In genomic region chr17:16285646-16286008, GRCh38 we compare ENCODE assay signal across 9 cellular contexts.
A peak's percentile ranks its signal among the peaks of the same experiment; 100 is the strongest.
DNase-seq lines count a peak whose midpoint lies in the region; ATAC-seq and TF ChIP-seq lines count a peak whose summit lies in the region.
"Had no signal": no experiment of that assay in that cellular context is flagged by ENCODE, and none has a peak within 500 bp of the region (broad histone marks: within the 10 kb centered on the region; RNA-seq: fewer than 3 reads in every experiment).

No MANE protein-coding gene starts in this region.

- H3K36me3 Mint-ChIP-seq in activated T-cell treated with anti-CD3 and anti-CD28 coated beads, Interleukin-2, amount 50 U/mL, for 24 hours (ENCODE audit: low read depth): peaks cover 40% of the 10 kb centered on the region

- peak overlapping the region; percentile 98 to 100 for H3K27ac ChIP-seq in ascending aorta
- H3K27ac ChIP-seq in lower lobe of right lung: peak overlapping the region; percentile 92
- H3K27ac ChIP-seq in tibial nerve: peak overlapping the region; percentile 68 to 96 (median 88)
- H3K27ac ChIP-seq: VCaP had no signal

- peaks cover 61% of the 10 kb centered on the region for H3K4me1 Mint-ChIP-seq in activated T-cell treated with anti-CD3 and anti-CD28 coated beads, Interleukin-2, amount 50 U/mL, for 24 hours (ENCODE audit: low read depth)

- peak in 2 of 3 experiments; percentile 32 to 41 for TF ChIP-seq CTCF in ascending aorta (IDR thresholded peaks at IDR 0.05)
- TF ChIP-seq CTCF in lower lobe of right lung (IDR thresholded peaks at IDR 0.05): peak; percentile 48
- TF ChIP-seq CTCF in tibial nerve (IDR thresholded peaks at IDR 0.05): peak in 2 of 5 experiments; percentile 41 to 48

- peak overlapping the region; percentile 74 for H3K4me3 Mint-ChIP-seq in activated T-cell treated with anti-CD3 and anti-CD28 coated beads, Interleukin-2, amount 50 U/mL, for 24 hours

- no peak for ATAC-seq in lower lobe of right lung

- 49 to 52% methylated on average over 6 of the region's 6 CpGs for WGBS in tibial nerve, 2 donors

- H3K4me3 ChIP-seq in ascending aorta (peak overlapping the region; percentile 39 to 48), lower lobe of right lung (peak overlapping the region; percentile 18), tibial nerve (peak overlapping the region in 2 of 4 donors; percentile 31 to 35)

- peaks cover 18 to 42% of the 10 kb centered on the region in 2 donors for H3K4me1 ChIP-seq in ascending aorta
- peaks cover 40% of the 10 kb centered on the region for H3K4me1 ChIP-seq in lower lobe of right lung
- peaks cover 0 to 38% (median 35%) of the 10 kb centered on the region in 4 donors for H3K4me1 ChIP-seq in tibial nerve

- peak overlapping the region; percentile 98 for H3K27ac Mint-ChIP-seq in activated T-cell treated with anti-CD3 and anti-CD28 coated beads, Interleukin-2, amount 50 U/mL, for 24 hours

- H3K9me3 Mint-ChIP-seq in activated T-cell treated with anti-CD3 and anti-CD28 coated beads, Interleukin-2, amount 50 U/mL, for 24 hours: no peaks in the 10 kb centered on the region

- DNase-seq in activated T-cell treated with anti-CD3 and anti-CD28 coated beads, Interleukin-2, amount 50 U/mL, for 24 hours: no peak
- no peak for DNase-seq in activated T-cell treated with anti-CD3 and anti-CD28 coated beads, Interleukin-2, amount 50 U/mL, for 1 hour
- DNase-seq in ascending aorta (ENCODE audit: low spot score in 2 of 2) (no peak), lower lobe of right lung (no peak), tibial nerve (ENCODE audit: low spot score in 2 of 2) (no peak), hypothalamus (lab: John Stamatoyannopoulos, UW) (no peak), NCI-H2171 (lab: John Stamatoyannopoulos, UW) (no peak), kidney glomerular epithelial cell (lab: John Stamatoyannopoulos, UW) (no peak)

- H3K36me3 ChIP-seq in ascending aorta: no peaks in the 10 kb centered on the region
- H3K36me3 ChIP-seq in lower lobe of right lung: no peaks in the 10 kb centered on the region
- no peaks in the 10 kb centered on the region for H3K36me3 ChIP-seq in tibial nerve

- intact Hi-C loops in ascending aorta (cut with DNase I) (loop anchor here (2.0 to 10.0 kb wide), 4 partner anchors 31 to 239 kb away; partner anchors contain the start of gene CENPV), lower lobe of right lung (cut with DNase I) (no loop called here)

- TF ChIP-seq EP300 in tibial nerve (IDR thresholded peaks at IDR 0.05): no peak

- no peak for TF ChIP-seq POLR2A in tibial nerve (IDR thresholded peaks at IDR 0.05)

- H3K27me3 ChIP-seq in ascending aorta (no peaks in the 10 kb centered on the region), lower lobe of right lung (ENCODE audit: low read depth) (no peaks in the 10 kb centered on the region), tibial nerve (no peaks in the 10 kb centered on the region)

- no peaks in the 10 kb centered on the region for H3K27me3 Mint-ChIP-seq in activated T-cell treated with anti-CD3 and anti-CD28 coated beads, Interleukin-2, amount 50 U/mL, for 24 hours

- H3K9me3 ChIP-seq in ascending aorta: no peaks in the 10 kb centered on the region
- H3K9me3 ChIP-seq in lower lobe of right lung: no peaks in the 10 kb centered on the region
- no peaks in the 10 kb centered on the region for H3K9me3 ChIP-seq in tibial nerve
